ENCODE assay signal across 8 cellular contexts in the genomic region with DNA sequence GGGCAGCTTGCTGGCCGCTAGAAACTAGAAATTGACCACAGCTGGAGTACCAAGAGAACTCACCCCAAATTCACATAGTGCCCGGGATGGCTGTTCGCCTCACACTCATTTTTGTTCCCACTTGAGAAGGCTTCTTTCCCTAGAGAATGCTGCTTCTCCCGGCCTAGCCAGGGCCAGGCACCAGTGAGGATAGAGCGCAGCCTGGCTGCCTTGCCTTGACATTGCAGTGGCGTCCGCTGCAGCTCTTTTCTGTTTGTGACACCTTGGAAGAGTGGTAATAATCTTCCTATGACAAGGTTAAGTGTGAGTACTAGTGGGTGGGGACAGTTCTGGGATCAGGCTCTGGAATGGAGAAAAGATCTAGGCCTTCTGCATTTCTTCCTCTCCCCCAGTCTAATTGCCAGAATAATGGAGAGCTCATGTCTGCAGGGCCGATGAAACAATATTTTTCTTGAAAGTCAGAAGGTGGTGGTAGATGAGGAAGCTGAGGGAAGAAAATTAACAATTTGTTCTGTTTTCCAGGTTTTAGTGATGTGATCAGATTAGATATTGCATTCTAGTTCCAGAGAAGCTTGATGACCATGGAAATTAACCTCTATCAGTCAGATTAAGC. TPM values are rescaled to one million over a fixed set of nuclear protein-coding genes. Genes with fewer than 3 reads are reported as not detected.
DNase-seq lines count a peak whose midpoint lies in the region; ATAC-seq and TF ChIP-seq lines count a peak whose summit lies in the region.

No MANE protein-coding gene starts in this region.

- 10 to 11% methylated on average over 8 of the region's 8 CpGs for WGBS in thyroid gland, 2 donors

- H3K4me3 ChIP-seq in neutrophil (ENCODE audit: low read depth in 1 of 2, low read length in 1 of 2) (peak overlapping the region; percentile 69 to 73), thyroid gland (replicated peaks in 1 of 3) (peak overlapping the region; percentile 7 to 61 (median 31))

- H3K27ac ChIP-seq in neutrophil: peak overlapping the region; percentile 97
- peak overlapping the region; percentile 89 to 98 (median 95) for H3K27ac ChIP-seq in thyroid gland

- H3K27me3 ChIP-seq in neutrophil (peaks cover 10% of the 10 kb centered on the region), thyroid gland (no peaks in the 10 kb centered on the region)

- TF ChIP-seq POLR2A in thyroid gland (IDR thresholded peaks at IDR 0.05): no peak

- H3K4me1 ChIP-seq in neutrophil (ENCODE audit: control insufficient read depth in 1 of 2, insufficient read depth in 1 of 2, low read depth in 1 of 2, low read length in 1 of 2) (peaks cover 26 to 31% of the 10 kb centered on the region in 2 experiments), thyroid gland (peaks cover 11 to 39% of the 10 kb centered on the region in 2 donors)

- peak; percentile 77 for TF ChIP-seq CTCF in neutrophil (IDR thresholded peaks at IDR 0.05)
- peak; percentile 93 to 99 (median 98) for TF ChIP-seq CTCF in thyroid gland (IDR thresholded peaks at IDR 0.05)

- H3K36me3 ChIP-seq in neutrophil: no peaks in the 10 kb centered on the region
- H3K36me3 ChIP-seq in thyroid gland: no peaks in the 10 kb centered on the region

- DNase-seq in DMS114 treated with DMSO at 0.1 percent for 48 hours (lab: John Stamatoyannopoulos, UW; ENCODE audit: unreplicated experiment): peak; percentile 56
- peak; percentile 84 for DNase-seq in LHCN-M2 (ENCODE audit: low read depth)
- DNase-seq in RKO (ENCODE audit: low spot score): peak; percentile 89
- DNase-seq in activated naive CD4-positive, alpha-beta T cell treated with anti-CD3 and anti-CD28 coated beads, Interleukin-2, amount 50 U/mL, for 16 hours: peak; percentile 70
- DNase-seq in germinal center (ENCODE audit: low spot score): peak; percentile 74
- peak; percentile 82 to 86 for DNase-seq in thyroid gland

- intact Hi-C loops in thyroid gland (cut with DNase I): no loop called here

- H3K9me3 ChIP-seq in neutrophil (no peaks in the 10 kb centered on the region), thyroid gland (no peaks in the 10 kb centered on the region)

- ATAC-seq in GM21717 (IDR thresholded peaks at IDR 0.05; ENCODE audit: unreplicated experiment): peak; percentile 37

RNA-seq across cellular contexts. Expression of gene TMEM253, which starts 3.7 kb away (rescaled TPM):
- total RNA-seq in LHCN-M2 (2014; rRNA removed) (0.13 TPM in 1 of 2 replicates, not detected in the other), thyroid gland (1 to 10 TPM in 2 of 4 donors, under 1 TPM in 1, not detected in 1; 0.81 to 3.1 (median 2.8) TPM)
- polyA plus RNA-seq in LHCN-M2 (2012): 0.28 TPM

RNA-seq across cellular contexts. Expression of gene ZNF219, which starts 6.1 kb away (rescaled TPM):
- 18.3 and 19.1 TPM in 2 replicates for total RNA-seq in LHCN-M2 (2014; rRNA removed)
- 12.2 TPM for polyA plus RNA-seq in LHCN-M2 (2012)
- 10 to 100 TPM; 53.6 to 82.7 (median 67.3) TPM for total RNA-seq in thyroid gland

RNA-seq across cellular contexts. Expression of gene ARHGEF40, which starts 34.5 kb away (rescaled TPM):
- 42.0 and 43.9 TPM in 2 replicates for total RNA-seq in LHCN-M2 (2014; rRNA removed)
- 21.4 TPM for polyA plus RNA-seq in LHCN-M2 (2012)
- total RNA-seq in thyroid gland: 10 to 100 TPM; 28.1 to 44.8 (median 43.4) TPM

RNA-seq across cellular contexts. Expression of gene RNASE8, which starts 46.9 kb away (rescaled TPM):
- total RNA-seq in LHCN-M2 (2014; rRNA removed) (not detected in 2 replicates), thyroid gland (not detected)
- not detected for polyA plus RNA-seq in LHCN-M2 (2012)

RNA-seq across cellular contexts. Expression of gene OR5AU1, which starts 51.3 kb away (rescaled TPM):
- not detected in 2 replicates for total RNA-seq in LHCN-M2 (2014; rRNA removed)
- polyA plus RNA-seq in LHCN-M2 (2012): not detected
- total RNA-seq in thyroid gland: not detected

Comparison
In these comparisons a context has a peak if more than half of its experiments do, and no peak if none do; other contexts are left out.
1. Peak in every context shown above with its lines: DNase-seq, ATAC-seq, H3K4me3 ChIP-seq and H3K27ac ChIP-seq.